ENCODE assay signal across 1 cellular context in the genomic region with DNA sequence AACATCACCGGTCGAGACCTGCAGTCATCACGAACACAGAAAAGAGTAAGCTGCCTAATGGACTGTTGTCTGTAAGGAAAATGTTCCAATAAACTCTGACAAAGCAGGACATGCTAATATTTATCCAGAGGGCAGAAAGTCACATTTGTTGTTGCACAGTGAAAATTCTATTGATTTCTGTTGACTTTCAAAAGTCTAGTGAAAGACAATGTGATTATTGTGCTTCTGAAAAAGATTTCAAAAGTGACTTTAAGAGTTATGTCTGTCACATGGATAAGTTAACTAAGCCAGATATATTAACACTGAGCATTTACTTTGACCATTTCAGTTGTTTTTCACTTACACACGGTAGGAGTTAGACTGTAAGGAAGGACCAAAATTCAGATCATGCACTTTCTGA.
TF ChIP-seq lines count a peak whose summit lies in the region.

No MANE protein-coding gene starts in this region.

TF ChIP-seq in HepG2, 621 proteins besides CTCF, POLR2A, EP300 and RAD21 (continued from another document and continues in another):
- TF ChIP-seq, protein P1, sequence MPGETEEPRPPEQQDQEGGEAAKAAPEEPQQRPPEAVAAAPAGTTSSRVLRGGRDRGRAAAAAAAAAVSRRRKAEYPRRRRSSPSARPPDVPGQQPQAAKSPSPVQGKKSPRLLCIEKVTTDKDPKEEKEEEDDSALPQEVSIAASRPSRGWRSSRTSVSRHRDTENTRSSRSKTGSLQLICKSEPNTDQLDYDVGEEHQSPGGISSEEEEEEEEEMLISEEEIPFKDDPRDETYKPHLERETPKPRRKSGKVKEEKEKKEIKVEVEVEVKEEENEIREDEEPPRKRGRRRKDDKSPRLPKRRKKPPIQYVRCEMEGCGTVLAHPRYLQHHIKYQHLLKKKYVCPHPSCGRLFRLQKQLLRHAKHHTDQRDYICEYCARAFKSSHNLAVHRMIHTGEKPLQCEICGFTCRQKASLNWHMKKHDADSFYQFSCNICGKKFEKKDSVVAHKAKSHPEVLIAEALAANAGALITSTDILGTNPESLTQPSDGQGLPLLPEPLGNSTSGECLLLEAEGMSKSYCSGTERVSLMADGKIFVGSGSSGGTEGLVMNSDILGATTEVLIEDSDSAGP (CRISPR knock-in tag; IDR thresholded peaks at IDR 0.05; ENCODE audit: borderline replicate concordance), result no peak
- no peak for TF ChIP-seq ZNF44 (CRISPR knock-in tag; IDR thresholded peaks at IDR 0.05)
- 0 out of 2 replicates have a peak, but pooled peaks have one; percentile 27 for TF ChIP-seq ZNF614 (CRISPR knock-in tag; IDR thresholded peaks at IDR 0.05; ENCODE audit: borderline replicate concordance)
- peak; percentile 69 for TF ChIP-seq KDM6A (CRISPR knock-in tag; IDR thresholded peaks at IDR 0.05; ENCODE audit: low read depth)
- no peak for TF ChIP-seq TEAD2 (CRISPR knock-in tag; IDR thresholded peaks at IDR 0.05)
- no peak for TF ChIP-seq CEBPB (IDR thresholded peaks at IDR 0.05; ENCODE audit: borderline replicate concordance, low read depth, low read length)
- peak; percentile 69; the same call in 1 of the 2 replicates for TF ChIP-seq CREM (IDR thresholded peaks at IDR 0.05)
- no peak for TF ChIP-seq CREM (CRISPR knock-in tag; IDR thresholded peaks at IDR 0.05)
- TF ChIP-seq ZNF275 (CRISPR knock-in tag; IDR thresholded peaks at IDR 0.05; ENCODE audit: borderline replicate concordance), result no peak
- no peak for TF ChIP-seq ZNF674 (CRISPR knock-in tag; IDR thresholded peaks at IDR 0.05; ENCODE audit: low read depth)
- TF ChIP-seq, protein P2, sequence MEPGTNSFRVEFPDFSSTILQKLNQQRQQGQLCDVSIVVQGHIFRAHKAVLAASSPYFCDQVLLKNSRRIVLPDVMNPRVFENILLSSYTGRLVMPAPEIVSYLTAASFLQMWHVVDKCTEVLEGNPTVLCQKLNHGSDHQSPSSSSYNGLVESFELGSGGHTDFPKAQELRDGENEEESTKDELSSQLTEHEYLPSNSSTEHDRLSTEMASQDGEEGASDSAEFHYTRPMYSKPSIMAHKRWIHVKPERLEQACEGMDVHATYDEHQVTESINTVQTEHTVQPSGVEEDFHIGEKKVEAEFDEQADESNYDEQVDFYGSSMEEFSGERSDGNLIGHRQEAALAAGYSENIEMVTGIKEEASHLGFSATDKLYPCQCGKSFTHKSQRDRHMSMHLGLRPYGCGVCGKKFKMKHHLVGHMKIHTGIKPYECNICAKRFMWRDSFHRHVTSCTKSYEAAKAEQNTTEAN (CRISPR knock-in tag; conservative IDR thresholded peaks at IDR 0.05), result peak; percentile 42; the same call in 1 of the 2 replicates
- TF ChIP-seq MTF2 (CRISPR knock-in tag; IDR thresholded peaks at IDR 0.05; ENCODE audit: borderline replicate concordance), result no peak
- TF ChIP-seq PAWR (CRISPR knock-in tag; IDR thresholded peaks at IDR 0.05; ENCODE audit: borderline replicate concordance), result no peak
- TF ChIP-seq ATF2 (CRISPR knock-in tag; IDR thresholded peaks at IDR 0.05), result peak; percentile 47; the same call in 1 of the 2 replicates
- TF ChIP-seq MTA3 (CRISPR knock-in tag; IDR thresholded peaks at IDR 0.05), result no peak
- TF ChIP-seq, protein P3, sequence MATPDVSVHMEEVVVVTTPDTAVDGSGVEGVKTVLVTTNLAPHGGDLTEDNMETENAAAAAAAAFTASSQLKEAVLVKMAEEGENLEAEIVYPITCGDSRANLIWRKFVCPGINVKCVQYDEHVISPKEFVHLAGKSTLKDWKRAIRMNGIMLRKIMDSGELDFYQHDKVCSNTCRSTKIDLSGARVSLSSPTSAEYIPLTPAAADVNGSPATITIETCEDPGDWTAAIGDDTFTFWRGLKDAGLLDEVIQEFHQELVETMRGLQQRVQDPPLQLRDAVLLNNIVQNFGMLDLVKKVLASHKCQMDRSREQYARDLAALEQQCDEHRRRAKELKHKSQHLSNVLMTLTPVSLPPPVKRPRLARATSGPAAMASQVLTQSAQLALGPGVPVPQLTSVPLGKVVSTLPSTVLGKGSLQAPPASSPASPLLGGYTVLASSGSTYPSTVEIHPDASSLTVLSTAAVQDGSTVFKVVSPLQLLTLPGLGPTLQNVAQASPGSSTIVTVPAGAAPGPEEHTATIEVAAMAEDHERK (CRISPR knock-in tag; IDR thresholded peaks at IDR 0.05; ENCODE audit: low read depth), result no peak
- TF ChIP-seq, protein P4, sequence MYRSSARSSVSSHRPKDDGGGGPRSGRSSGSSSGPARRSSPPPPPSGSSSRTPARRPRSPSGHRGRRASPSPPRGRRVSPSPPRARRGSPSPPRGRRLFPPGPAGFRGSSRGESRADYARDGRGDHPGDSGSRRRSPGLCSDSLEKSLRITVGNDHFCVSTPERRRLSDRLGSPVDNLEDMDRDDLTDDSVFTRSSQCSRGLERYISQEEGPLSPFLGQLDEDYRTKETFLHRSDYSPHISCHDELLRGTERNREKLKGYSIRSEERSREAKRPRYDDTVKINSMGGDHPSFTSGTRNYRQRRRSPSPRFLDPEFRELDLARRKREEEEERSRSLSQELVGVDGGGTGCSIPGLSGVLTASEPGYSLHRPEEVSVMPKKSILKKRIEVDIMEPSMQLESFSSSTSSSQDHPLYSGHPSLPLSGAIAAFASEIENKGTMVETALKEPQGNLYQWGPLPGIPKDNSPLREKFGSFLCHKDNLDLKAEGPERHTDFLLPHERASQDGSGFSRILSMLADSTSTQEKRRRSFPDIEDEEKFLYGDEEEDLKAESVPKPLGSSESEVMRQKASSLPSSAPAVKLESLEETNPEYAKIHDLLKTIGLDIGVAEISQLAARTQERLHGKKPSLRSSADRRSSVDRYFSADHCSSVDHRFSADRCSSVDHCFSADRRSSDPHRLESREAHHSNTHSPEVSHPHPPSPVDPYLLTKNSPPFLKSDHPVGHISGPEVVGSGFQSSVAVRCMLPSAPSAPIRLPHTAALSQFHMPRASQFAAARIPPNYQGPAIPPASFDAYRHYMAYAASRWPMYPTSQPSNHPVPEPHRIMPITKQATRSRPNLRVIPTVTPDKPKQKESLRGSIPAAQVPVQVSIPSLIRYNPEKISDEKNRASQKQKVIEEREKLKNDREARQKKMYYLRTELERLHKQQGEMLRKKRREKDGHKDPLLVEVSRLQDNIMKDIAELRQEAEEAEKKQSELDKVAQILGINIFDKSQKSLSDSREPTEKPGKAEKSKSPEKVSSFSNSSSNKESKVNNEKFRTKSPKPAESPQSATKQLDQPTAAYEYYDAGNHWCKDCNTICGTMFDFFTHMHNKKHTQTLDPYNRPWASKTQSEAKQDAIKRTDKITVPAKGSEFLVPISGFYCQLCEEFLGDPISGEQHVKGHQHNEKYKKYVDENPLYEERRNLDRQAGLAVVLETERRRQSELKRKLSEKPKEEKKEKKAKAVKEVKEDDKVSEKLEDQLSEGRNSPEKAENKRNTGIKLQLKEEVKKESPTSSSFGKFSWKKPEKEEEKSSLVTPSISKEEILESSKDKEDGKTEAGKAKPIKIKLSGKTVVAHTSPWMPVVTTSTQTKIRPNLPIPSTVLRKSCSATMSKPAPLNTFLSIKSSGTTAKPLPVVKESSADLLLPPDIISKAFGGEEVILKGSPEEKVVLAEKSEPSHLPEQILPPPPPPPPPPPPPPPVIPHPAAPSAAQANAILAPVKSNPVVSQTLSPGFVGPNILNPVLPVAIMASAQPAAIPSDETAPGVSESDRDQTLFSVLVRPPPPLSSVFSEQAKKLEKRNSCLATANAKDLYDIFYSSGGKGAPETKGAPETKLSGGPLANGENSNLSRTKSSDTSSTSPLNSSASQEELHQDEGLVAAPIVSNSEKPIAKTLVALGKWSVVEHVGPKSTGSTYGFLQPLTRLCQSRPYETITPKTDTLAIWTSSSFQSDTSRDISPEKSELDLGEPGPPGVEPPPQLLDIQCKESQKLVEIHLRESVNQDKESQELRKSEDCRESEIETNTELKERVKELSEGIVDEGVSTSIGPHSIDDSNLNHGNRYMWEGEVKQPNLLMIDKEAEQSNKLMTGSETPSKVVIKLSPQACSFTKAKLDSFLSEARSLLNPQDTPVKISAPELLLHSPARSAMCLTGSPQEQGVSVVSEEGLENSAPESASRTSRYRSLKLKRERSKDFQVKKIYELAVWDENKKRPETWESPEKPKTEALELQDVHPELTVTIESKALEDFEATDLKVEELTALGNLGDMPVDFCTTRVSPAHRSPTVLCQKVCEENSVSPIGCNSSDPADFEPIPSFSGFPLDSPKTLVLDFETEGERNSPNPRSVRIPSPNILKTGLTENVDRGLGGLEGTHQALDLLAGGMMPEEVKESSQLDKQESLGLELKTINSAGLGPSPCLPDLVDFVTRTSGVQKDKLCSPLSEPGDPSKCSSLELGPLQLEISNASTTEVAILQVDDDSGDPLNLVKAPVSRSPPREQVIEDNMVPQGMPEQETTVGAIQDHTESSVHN (CRISPR knock-in tag; IDR thresholded peaks at IDR 0.05), result no peak
- TF ChIP-seq ZNF800 (CRISPR knock-in tag; IDR thresholded peaks at IDR 0.05), result no peak
- TF ChIP-seq, protein P5, sequence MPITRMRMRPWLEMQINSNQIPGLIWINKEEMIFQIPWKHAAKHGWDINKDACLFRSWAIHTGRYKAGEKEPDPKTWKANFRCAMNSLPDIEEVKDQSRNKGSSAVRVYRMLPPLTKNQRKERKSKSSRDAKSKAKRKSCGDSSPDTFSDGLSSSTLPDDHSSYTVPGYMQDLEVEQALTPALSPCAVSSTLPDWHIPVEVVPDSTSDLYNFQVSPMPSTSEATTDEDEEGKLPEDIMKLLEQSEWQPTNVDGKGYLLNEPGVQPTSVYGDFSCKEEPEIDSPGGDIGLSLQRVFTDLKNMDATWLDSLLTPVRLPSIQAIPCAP (CRISPR knock-in tag; IDR thresholded peaks at IDR 0.05; ENCODE audit: low read depth), result no peak
- TF ChIP-seq, protein P6, sequence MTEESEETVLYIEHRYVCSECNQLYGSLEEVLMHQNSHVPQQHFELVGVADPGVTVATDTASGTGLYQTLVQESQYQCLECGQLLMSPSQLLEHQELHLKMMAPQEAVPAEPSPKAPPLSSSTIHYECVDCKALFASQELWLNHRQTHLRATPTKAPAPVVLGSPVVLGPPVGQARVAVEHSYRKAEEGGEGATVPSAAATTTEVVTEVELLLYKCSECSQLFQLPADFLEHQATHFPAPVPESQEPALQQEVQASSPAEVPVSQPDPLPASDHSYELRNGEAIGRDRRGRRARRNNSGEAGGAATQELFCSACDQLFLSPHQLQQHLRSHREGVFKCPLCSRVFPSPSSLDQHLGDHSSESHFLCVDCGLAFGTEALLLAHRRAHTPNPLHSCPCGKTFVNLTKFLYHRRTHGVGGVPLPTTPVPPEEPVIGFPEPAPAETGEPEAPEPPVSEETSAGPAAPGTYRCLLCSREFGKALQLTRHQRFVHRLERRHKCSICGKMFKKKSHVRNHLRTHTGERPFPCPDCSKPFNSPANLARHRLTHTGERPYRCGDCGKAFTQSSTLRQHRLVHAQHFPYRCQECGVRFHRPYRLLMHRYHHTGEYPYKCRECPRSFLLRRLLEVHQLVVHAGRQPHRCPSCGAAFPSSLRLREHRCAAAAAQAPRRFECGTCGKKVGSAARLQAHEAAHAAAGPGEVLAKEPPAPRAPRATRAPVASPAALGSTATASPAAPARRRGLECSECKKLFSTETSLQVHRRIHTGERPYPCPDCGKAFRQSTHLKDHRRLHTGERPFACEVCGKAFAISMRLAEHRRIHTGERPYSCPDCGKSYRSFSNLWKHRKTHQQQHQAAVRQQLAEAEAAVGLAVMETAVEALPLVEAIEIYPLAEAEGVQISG (CRISPR knock-in tag; IDR thresholded peaks at IDR 0.05), result no peak
- no peak for TF ChIP-seq GATAD1 (CRISPR knock-in tag; IDR thresholded peaks at IDR 0.05)
- no peak for TF ChIP-seq ZNF709 (CRISPR knock-in tag; IDR thresholded peaks at IDR 0.05)
- TF ChIP-seq, protein P7, sequence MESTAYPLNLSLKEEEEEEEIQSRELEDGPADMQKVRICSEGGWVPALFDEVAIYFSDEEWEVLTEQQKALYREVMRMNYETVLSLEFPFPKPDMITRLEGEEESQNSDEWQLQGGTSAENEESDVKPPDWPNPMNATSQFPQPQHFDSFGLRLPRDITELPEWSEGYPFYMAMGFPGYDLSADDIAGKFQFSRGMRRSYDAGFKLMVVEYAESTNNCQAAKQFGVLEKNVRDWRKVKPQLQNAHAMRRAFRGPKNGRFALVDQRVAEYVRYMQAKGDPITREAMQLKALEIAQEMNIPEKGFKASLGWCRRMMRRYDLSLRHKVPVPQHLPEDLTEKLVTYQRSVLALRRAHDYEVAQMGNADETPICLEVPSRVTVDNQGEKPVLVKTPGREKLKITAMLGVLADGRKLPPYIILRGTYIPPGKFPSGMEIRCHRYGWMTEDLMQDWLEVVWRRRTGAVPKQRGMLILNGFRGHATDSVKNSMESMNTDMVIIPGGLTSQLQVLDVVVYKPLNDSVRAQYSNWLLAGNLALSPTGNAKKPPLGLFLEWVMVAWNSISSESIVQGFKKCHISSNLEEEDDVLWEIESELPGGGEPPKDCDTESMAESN (CRISPR knock-in tag; conservative IDR thresholded peaks at IDR 0.05), result no peak
